1 cellular context compared by ENCODE assay signal in genomic region chr11:77508031-77508430, GRCh38.
TF ChIP-seq lines count a peak whose summit lies in the region.

No MANE protein-coding gene starts in this region.

TF ChIP-seq in SK-N-SH treated with all-trans-retinoic acid at 6 μM for 48 hours, 23 proteins besides CTCF, POLR2A, EP300 and RAD21 (continued from another document):
- TF ChIP-seq TSHZ2 (CRISPR knock-in tag; IDR thresholded peaks at IDR 0.05): no peak
- no peak for TF ChIP-seq ZNF70 (CRISPR knock-in tag; IDR thresholded peaks at IDR 0.05)
- no peak for TF ChIP-seq ZNF565 (CRISPR knock-in tag; conservative IDR thresholded peaks at IDR 0.05; ENCODE audit: low read depth)
- no peak for TF ChIP-seq ISL1 (CRISPR knock-in tag; IDR thresholded peaks at IDR 0.05)
TF ChIP-seq in SK-N-SH treated with all-trans-retinoic acid at 6 μM for 48 hours: peak in this region for 0.
